ENCODE assay signal across 26 cellular contexts in genomic region chr20:63826753-63827152, GRCh38. TPM values are rescaled to one million over a fixed set of nuclear protein-coding genes. Genes with fewer than 3 reads are reported as not detected.
DNase-seq lines count a peak whose midpoint lies in the region; ATAC-seq and TF ChIP-seq lines count a peak whose summit lies in the region.
"Had no signal": no experiment of that assay in that cellular context is flagged by ENCODE, and none has a peak within 500 bp of the region (broad histone marks: within the 10 kb centered on the region; RNA-seq: fewer than 3 reads in every experiment).

No MANE protein-coding gene starts in this region.

- H3K4me3 Mint-ChIP-seq in osteocyte (ENCODE audit: unreplicated experiment): no peak overlapping the region
- H3K4me3 Mint-ChIP-seq: activated naive CD4-positive, alpha-beta T cell treated with anti-CD3 and anti-CD28 coated beads, Interleukin-2, amount 10 ng/mL, durations not matched to agents 7 days and 5 days; activated T-helper 1 cell treated with anti-CD3 and anti-CD28 coated beads, Interleukin-12 subunit alpha, Interleukin-12 subunit beta, Interleukin-2, Interleukin-4 antibody, amounts not matched to agents 30 ng/mL and 10 ng/mL and 1 ng/mL, durations not matched to agents 14 hours and 24 hours and 36 hours; naive thymus-derived CD4-positive, alpha-beta T cell had no signal

- H3K4me1 ChIP-seq in GM23248 (ENCODE audit: insufficient read depth) (no peaks in the 10 kb centered on the region), MM.1S (ENCODE audit: low read length) (peaks cover 5% of the 10 kb centered on the region), fibroblast of lung (ENCODE audit: control insufficient read depth, extremely low read depth, insufficient read depth, low read length) (no peaks in the 10 kb centered on the region)
- H3K4me1 ChIP-seq: parathyroid adenoma, right lobe of liver had no signal

- H3K27me3 ChIP-seq in GM23248 (replicated peaks; ENCODE audit: insufficient read depth) (no peaks in the 10 kb centered on the region), MM.1S (replicated peaks; ENCODE audit: insufficient read depth, low read length) (peaks cover 68% of the 10 kb centered on the region), fibroblast of lung (ENCODE audit: control insufficient read depth, insufficient read depth, low read length) (peaks cover 12% of the 10 kb centered on the region)
- H3K27me3 ChIP-seq: right lobe of liver had no signal

- H2AFZ ChIP-seq in GM23248 (no peak overlapping the region), MM.1S (ENCODE audit: low read length) (no peak overlapping the region), fibroblast of lung (ENCODE audit: low read length) (no peak overlapping the region)
- H2AFZ ChIP-seq: parathyroid adenoma had no signal

- H3K9me3 Mint-ChIP-seq in osteocyte (ENCODE audit: unreplicated experiment): no peaks in the 10 kb centered on the region
- H3K9me3 Mint-ChIP-seq in activated naive CD4-positive, alpha-beta T cell treated with anti-CD3 and anti-CD28 coated beads, Interleukin-2, amount 50 U/mL, for 72 hours: no peaks in the 10 kb centered on the region
- H3K9me3 Mint-ChIP-seq: activated naive CD4-positive, alpha-beta T cell treated with anti-CD3 and anti-CD28 coated beads, Interleukin-2, amount 10 ng/mL, durations not matched to agents 7 days and 5 days; activated T-helper 1 cell treated with anti-CD3 and anti-CD28 coated beads, Interleukin-12 subunit alpha, Interleukin-12 subunit beta, Interleukin-2, Interleukin-4 antibody, amounts not matched to agents 30 ng/mL and 10 ng/mL and 1 ng/mL, durations not matched to agents 14 hours and 24 hours and 36 hours had no signal

- WGBS in GM23248 (ENCODE audit: low coverage in 1 of 2, low lambda C conversion rate in 2 of 2, missing lambda C conversion rate in 2 of 2), 2 experiments: 84% methylated on average over 13 of the region's 13 CpGs

- TF ChIP-seq CTCF in MM.1S (IDR thresholded peaks at IDR 0.05; ENCODE audit: low read length) (no peak), fibroblast of lung (conservative IDR thresholded peaks at IDR 0.05 in 1 of 2, IDR thresholded peaks at IDR 0.05 in 1 of 2; ENCODE audit: low read depth in 1 of 2, low read length in 2 of 2) (no peak), osteocyte (IDR thresholded peaks at IDR 0.05) (no peak)

- no peaks in the 10 kb centered on the region for H4K20me1 ChIP-seq in GM23248 (ENCODE audit: insufficient read depth)
- no peaks in the 10 kb centered on the region for H4K20me1 ChIP-seq in MM.1S (ENCODE audit: insufficient read depth, low read length)
- H4K20me1 ChIP-seq in fibroblast of lung (ENCODE audit: control insufficient read depth, extremely low read depth, insufficient read depth, low read length): no peaks in the 10 kb centered on the region

- H3K27me3 Mint-ChIP-seq in osteocyte (ENCODE audit: unreplicated experiment): no peaks in the 10 kb centered on the region

- peaks cover 47% of the 10 kb centered on the region for H3K4me1 Mint-ChIP-seq in osteocyte (ENCODE audit: unreplicated experiment)

- in situ Hi-C loops in GM23248 (cut with MboI): no loop called here

- H3K27ac ChIP-seq in GM23248 (no peak overlapping the region), MM.1S (ENCODE audit: low read length) (no peak overlapping the region), fibroblast of lung (ENCODE audit: insufficient read depth, low read length) (no peak overlapping the region)
- H3K27ac ChIP-seq: C4-2B, parathyroid adenoma, right lobe of liver, transverse colon, WERI-Rb-1 had no signal

- H3K27ac Mint-ChIP-seq in osteocyte (ENCODE audit: unreplicated experiment): peak overlapping the region; percentile 3
- no peak overlapping the region for H3K27ac Mint-ChIP-seq in activated naive CD4-positive, alpha-beta T cell treated with anti-CD3 and anti-CD28 coated beads, Interleukin-2, amount 50 U/mL, for 72 hours
- H3K27ac Mint-ChIP-seq: activated naive CD4-positive, alpha-beta T cell treated with anti-CD3 and anti-CD28 coated beads, Interleukin-2, amount 10 ng/mL, durations not matched to agents 7 days and 5 days; activated T-helper 1 cell treated with anti-CD3 and anti-CD28 coated beads, Interleukin-12 subunit alpha, Interleukin-12 subunit beta, Interleukin-2, Interleukin-4 antibody, amounts not matched to agents 30 ng/mL and 10 ng/mL and 1 ng/mL, durations not matched to agents 14 hours and 24 hours and 36 hours; naive thymus-derived CD4-positive, alpha-beta T cell had no signal

- H3K36me3 ChIP-seq in GM23248 (ENCODE audit: low read depth): no peaks in the 10 kb centered on the region
- H3K36me3 ChIP-seq in MM.1S (replicated peaks; ENCODE audit: insufficient read depth, low read length): no peaks in the 10 kb centered on the region
- no peaks in the 10 kb centered on the region for H3K36me3 ChIP-seq in fibroblast of lung (ENCODE audit: control insufficient read depth, insufficient read depth, low read length)
- H3K36me3 ChIP-seq: right lobe of liver, stomach, transverse colon, WERI-Rb-1 had no signal

- no peaks in the 10 kb centered on the region for H3K79me2 ChIP-seq in GM23248 (ENCODE audit: insufficient read depth)
- no peaks in the 10 kb centered on the region for H3K79me2 ChIP-seq in MM.1S (ENCODE audit: low read length)
- H3K79me2 ChIP-seq in fibroblast of lung (ENCODE audit: control insufficient read depth, insufficient read depth, low read length): no peaks in the 10 kb centered on the region

- no peaks in the 10 kb centered on the region for H3K9me3 ChIP-seq in GM23248 (ENCODE audit: low read depth)
- no peaks in the 10 kb centered on the region for H3K9me3 ChIP-seq in MM.1S (replicated peaks; ENCODE audit: insufficient read depth, low read length)
- H3K9me3 ChIP-seq in fibroblast of lung (ENCODE audit: control insufficient read depth, insufficient read depth, low read depth, low read length): no peaks in the 10 kb centered on the region
- H3K9me3 ChIP-seq: right lobe of liver, stomach, transverse colon had no signal

- H3F3A ChIP-seq in GM23248 (ENCODE audit: insufficient read depth): no peaks in the 10 kb centered on the region
- no peaks in the 10 kb centered on the region for H3F3A ChIP-seq in MM.1S (ENCODE audit: insufficient read depth, low read length)

- ATAC-seq in activated naive CD4-positive, alpha-beta T cell treated with anti-CD3 and anti-CD28 coated beads, Interleukin-2, amount 50 U/mL, for 72 hours: no peak
- ATAC-seq in HG02759 (IDR thresholded peaks at IDR 0.05; ENCODE audit: unreplicated experiment) (no peak), SK-N-SH treated with all-trans-retinoic acid at 6 μM for 48 hours (no peak)
- ATAC-seq: left cardiac atrium; naive thymus-derived CD4-positive, alpha-beta T cell had no signal

- H3K9me2 ChIP-seq in GM23248 (ENCODE audit: insufficient read depth) (no peaks in the 10 kb centered on the region), MM.1S (replicated peaks; ENCODE audit: insufficient read depth, low read length) (no peaks in the 10 kb centered on the region)

- peak; percentile 48 for DNase-seq in GM23248
- no peak for DNase-seq in MM.1S
- DNase-seq in fibroblast of lung (ENCODE audit: low read depth in 2 of 2): peak in 1 of 2 donors; percentile 32
- no peak for DNase-seq in osteocyte (ENCODE audit: extremely low spot score, unreplicated experiment)
- no peak for DNase-seq in NCI-H69 (lab: John Stamatoyannopoulos, UW)
- no peak for DNase-seq in activated naive CD4-positive, alpha-beta T cell treated with anti-CD3 and anti-CD28 coated beads, Interleukin-2, amount 50 U/mL, for 72 hours (ENCODE audit: low spot score in 2 of 2)
- DNase-seq: activated naive CD4-positive, alpha-beta T cell treated with anti-CD3 and anti-CD28 coated beads, Interleukin-2, amount 10 ng/mL, durations not matched to agents 7 days and 5 days; amygdala; Calu3; dermis blood vessel endothelial cell; DND-41; head of caudate nucleus; Kasumi-1; left cardiac atrium; naive thymus-derived CD4-positive, alpha-beta T cell; NCI-H1092; NCI-H187 treated with DMSO at 0.1 percent for 48 hours; right lobe of liver; stomach; transverse colon; WERI-Rb-1 had no signal

- peaks cover 7% of the 10 kb centered on the region for H3K36me3 Mint-ChIP-seq in osteocyte (ENCODE audit: unreplicated experiment)
- H3K36me3 Mint-ChIP-seq in activated naive CD4-positive, alpha-beta T cell treated with anti-CD3 and anti-CD28 coated beads, Interleukin-2, amount 50 U/mL, for 72 hours: peaks cover 6 to 8% of the 10 kb centered on the region in 2 donors

- no peak overlapping the region for H3K4me2 ChIP-seq in GM23248 (ENCODE audit: unreplicated experiment)
- peak overlapping the region; percentile 62 for H3K4me2 ChIP-seq in MM.1S (ENCODE audit: low read depth, low read length)
- H3K4me2 ChIP-seq in fibroblast of lung (ENCODE audit: extremely low read depth, insufficient read depth, low read length): no peak overlapping the region

- H3K9ac ChIP-seq in GM23248 (no peak overlapping the region), MM.1S (ENCODE audit: low read length) (no peak overlapping the region), fibroblast of lung (ENCODE audit: insufficient read depth, low read length) (peak overlapping the region; percentile 2)
- H3K9ac ChIP-seq: parathyroid adenoma had no signal

- H3K4me3 ChIP-seq in GM23248 (no peak overlapping the region), MM.1S (ENCODE audit: low read length) (no peak overlapping the region), fibroblast of lung (replicated peaks in 1 of 4; ENCODE audit: control extremely low read depth in 1 of 4, insufficient read depth in 1 of 4, low read depth in 3 of 4, low read length in 4 of 4) (no peak overlapping the region)
- H3K4me3 ChIP-seq: right lobe of liver, stomach, transverse colon had no signal

RNA-seq across cellular contexts. Expression of gene ZBTB46, which starts 4.3 kb away (rescaled TPM):
- total RNA-seq in GM23248 (2014; rRNA removed; shearing (Covaris generic)): 1.9 and 3.9 TPM in 2 replicates
- 0.33 and 0.38 TPM in 2 replicates for polyA plus RNA-seq in GM23248 (2016; fragmentation: Nextera tagmentation; extraction: Ambion mirVana)
- total RNA-seq in fibroblast of lung: 2.8 and 4.5 TPM in 2 replicates
- polyA plus RNA-seq in fibroblast of lung: 0.53 and 0.96 TPM in 2 replicates
- 1.8 and 2.4 TPM in 2 replicates for polyA plus RNA-seq in fibroblast of lung (2012)
- 2.1 and 5.1 TPM in 2 replicates for polyA minus RNA-seq in fibroblast of lung (ENCODE audit: low replicate concordance)
- 20.5 and 20.9 TPM in 2 replicates for total RNA-seq in osteocyte
- total RNA-seq in activated naive CD4-positive, alpha-beta T cell treated with anti-CD3 and anti-CD28 coated beads, Interleukin-2, amount 50 U/mL, for 72 hours: 1 to 10 TPM in 1 of 2 donors, under 1 TPM in 1; 0.39 to 1.2 TPM

RNA-seq across cellular contexts. Expression of gene ABHD16B, which starts 34.5 kb away (rescaled TPM):
- not detected in 2 replicates for total RNA-seq in GM23248 (2014; rRNA removed; shearing (Covaris generic))
- polyA plus RNA-seq in GM23248 (2016; fragmentation: Nextera tagmentation; extraction: Ambion mirVana) (not detected in 2 replicates), fibroblast of lung (not detected in 2 replicates)
- total RNA-seq in fibroblast of lung (not detected in 2 replicates), osteocyte (not detected in 2 replicates)
- not detected in 2 replicates for polyA plus RNA-seq in fibroblast of lung (2012)
- not detected in 2 replicates for polyA minus RNA-seq in fibroblast of lung (ENCODE audit: low replicate concordance)
- not detected for total RNA-seq in activated naive CD4-positive, alpha-beta T cell treated with anti-CD3 and anti-CD28 coated beads, Interleukin-2, amount 50 U/mL, for 72 hours
- total RNA-seq: activated T-helper 1 cell treated with anti-CD3 and anti-CD28 coated beads, Interleukin-12 subunit alpha, Interleukin-12 subunit beta, Interleukin-2, Interleukin-4 antibody, amounts not matched to agents 30 ng/mL and 10 ng/mL and 1 ng/mL, durations not matched to agents 14 hours and 24 hours and 36 hours; dermis blood vessel endothelial cell; left cardiac atrium; right lobe of liver; stomach; transverse colon had no signal

RNA-seq across cellular contexts. Expression of gene TPD52L2, which starts 38.3 kb away (rescaled TPM):
- 198 and 214 TPM in 2 replicates for total RNA-seq in GM23248 (2014; rRNA removed; shearing (Covaris generic))
- polyA plus RNA-seq in GM23248 (2016; fragmentation: Nextera tagmentation; extraction: Ambion mirVana) (220 and 227 TPM in 2 replicates), fibroblast of lung (212 and 227 TPM in 2 replicates)
- total RNA-seq in fibroblast of lung (84.2 and 123 TPM in 2 replicates), osteocyte (102 and 109 TPM in 2 replicates)
- polyA plus RNA-seq in fibroblast of lung (2012): 165 and 182 TPM in 2 replicates
- 169 and 179 TPM in 2 replicates for polyA minus RNA-seq in fibroblast of lung (ENCODE audit: low replicate concordance)
- 10 to 100 TPM; 31.3 to 62.1 TPM for total RNA-seq in activated naive CD4-positive, alpha-beta T cell treated with anti-CD3 and anti-CD28 coated beads, Interleukin-2, amount 50 U/mL, for 72 hours
